ENCODE assay signal across 18 cellular contexts in the genomic region with DNA sequence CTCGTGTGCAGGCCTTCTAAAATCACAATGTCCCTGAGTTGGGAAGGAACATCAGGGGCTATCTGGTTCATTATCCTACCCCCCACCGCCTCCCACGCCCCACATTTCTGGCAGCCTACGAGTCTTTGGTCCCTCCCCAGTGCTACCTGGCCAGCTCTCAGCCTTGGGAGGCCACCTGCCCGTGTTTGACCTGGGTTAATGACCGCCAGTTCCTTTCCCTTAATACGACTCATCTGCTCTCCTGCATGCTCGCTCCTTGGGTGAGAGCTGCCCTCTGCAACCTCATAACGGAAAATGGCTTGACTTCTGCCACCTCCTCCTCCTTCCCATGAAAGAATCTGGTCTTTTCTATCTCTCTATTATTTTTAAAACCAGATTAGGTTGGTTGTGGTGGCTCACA.
DNase-seq lines count a peak whose midpoint lies in the region; ATAC-seq, FAIRE-seq and TF ChIP-seq lines count a peak whose summit lies in the region.
"Had no signal": no experiment of that assay in that cellular context is flagged by ENCODE, and none has a peak within 500 bp of the region (broad histone marks: within the 10 kb centered on the region; RNA-seq: fewer than 3 reads in every experiment).

No MANE protein-coding gene starts in this region.

- CTCF ChIA-PET in HepG2 (lab: Yijun Ruan, JAX; ENCODE audit: low intra/inter-chr PET ratio, low total read pairs): no interaction called here

- no peaks in the 10 kb centered on the region for H3K36me3 ChIP-seq in liver (ENCODE audit: control insufficient read depth in 4 of 4, insufficient read depth in 3 of 4, low read depth in 1 of 4, low read length in 3 of 4)
- no peaks in the 10 kb centered on the region for H3K36me3 ChIP-seq in HepG2 (replicated peaks in 1 of 2; ENCODE audit: control insufficient read depth in 1 of 2, insufficient read depth in 2 of 2, low read length in 2 of 2)
- no peaks in the 10 kb centered on the region for H3K36me3 ChIP-seq in trophoblast cell (ENCODE audit: control insufficient read depth in 1 of 2, insufficient read depth in 2 of 2, low read length in 2 of 2)

- no peak overlapping the region for H3K23ac ChIP-seq in trophoblast cell (ENCODE audit: low read length)

- H3K4me1 ChIP-seq in liver (ENCODE audit: control insufficient read depth in 4 of 4, insufficient read depth in 4 of 4, low read length in 3 of 4): peaks cover 0 to 8% (median 1%) of the 10 kb centered on the region in 4 donors
- H3K4me1 ChIP-seq in HepG2 (ENCODE audit: insufficient read depth, low read length): peaks cover 16% of the 10 kb centered on the region
- H3K4me1 ChIP-seq in trophoblast cell (ENCODE audit: control insufficient read depth in 1 of 2, insufficient read depth in 2 of 2, low read length in 2 of 2): peaks cover 16 to 19% of the 10 kb centered on the region in 2 experiments

- TF ChIP-seq POLR2A in HepG2 (IDR thresholded peaks at IDR 0.05; ENCODE audit: insufficient read depth in 1 of 2, low read depth in 2 of 2, low read length in 2 of 2): no peak

- H2BK12ac ChIP-seq in trophoblast cell (ENCODE audit: low read length): peak overlapping the region; percentile 12

- in situ Hi-C loops in HepG2 (cut with HindIII; ENCODE audit: extremely low pct_ligation_motif_present, low pct_unique_long_range_greater_than_20kb): no loop called here

- peaks cover 23% of the 10 kb centered on the region for H3K79me1 ChIP-seq in trophoblast cell (ENCODE audit: low read length)

- TF ChIP-seq CTCF in liver (IDR thresholded peaks at IDR 0.05; ENCODE audit: low read depth, low read length, missing input control) (no peak), HepG2 (CRISPR knock-in tag; IDR thresholded peaks at IDR 0.05) (no peak)

- H3K14ac ChIP-seq in trophoblast cell (ENCODE audit: low read length): no peak overlapping the region

- peak overlapping the region; percentile 44 for H2BK120ac ChIP-seq in trophoblast cell (ENCODE audit: insufficient read depth, low read length, poor library complexity)

- no peak overlapping the region for H2AFZ ChIP-seq in HepG2 (ENCODE audit: low read length)
- no peak overlapping the region for H2AFZ ChIP-seq in trophoblast cell (ENCODE audit: insufficient read depth, low read length, poor library complexity)

- TF ChIP-seq EP300 in HepG2 (IDR thresholded peaks at IDR 0.05; ENCODE audit: low read depth in 2 of 2, low read length in 2 of 2) (no peak), HepG2 (CRISPR knock-in tag; IDR thresholded peaks at IDR 0.05; ENCODE audit: borderline replicate concordance) (no peak)

- DNase-seq in HepG2 (ENCODE audit: low spot score): no peak
- peak; percentile 51 for DNase-seq in left lobe of liver (ENCODE audit: low spot score)
- DNase-seq in trophoblast cell: no peak
- no peak for DNase-seq in Kasumi-1 (lab: John Stamatoyannopoulos, UW)
- no peak for DNase-seq in RCC 7860 (ENCODE audit: low spot score)
- DNase-seq: C1 segment of cervical spinal cord; CD4-positive, alpha-beta memory T cell; COR-L47; DMS153; DND-41; GF-D8; GOT3; HCEC 1CT; IMR-90 had no signal

- H3K27ac ChIP-seq in liver (ENCODE audit: low read depth in 1 of 2, low read length in 2 of 2) (no peak overlapping the region), HepG2 (ENCODE audit: extremely low read length, insufficient read depth, low read length) (no peak overlapping the region), trophoblast cell (ENCODE audit: low read depth, low read length) (no peak overlapping the region)

- H3K9ac ChIP-seq in liver (ENCODE audit: low read depth in 1 of 2, low read length in 2 of 2): no peak overlapping the region
- no peak overlapping the region for H3K9ac ChIP-seq in HepG2 (ENCODE audit: insufficient read depth, low read depth, low read length)
- H3K9ac ChIP-seq in trophoblast cell (ENCODE audit: low read length): no peak overlapping the region

- no peak overlapping the region for H2BK5ac ChIP-seq in trophoblast cell (ENCODE audit: low read depth, low read length, poor library complexity)

- peaks cover 16% of the 10 kb centered on the region for H3K79me2 ChIP-seq in HepG2 (ENCODE audit: insufficient read depth, low read length)
- H3K79me2 ChIP-seq in trophoblast cell (ENCODE audit: control insufficient read depth, insufficient read depth, low read length, poor library complexity): peaks cover 1% of the 10 kb centered on the region

- H4K20me1 ChIP-seq in HepG2 (ENCODE audit: insufficient read depth, low read length): no peaks in the 10 kb centered on the region

- H3K4ac ChIP-seq in trophoblast cell (ENCODE audit: low read depth, low read length): no peak overlapping the region

- H3K4me3 ChIP-seq in liver (ENCODE audit: low read depth in 1 of 3, low read length in 3 of 3) (no peak overlapping the region), HepG2 (replicated peaks in 1 of 3; ENCODE audit: insufficient read depth in 1 of 3, low read depth in 2 of 3, low read length in 3 of 3) (no peak overlapping the region), trophoblast cell (ENCODE audit: low read depth, low read length) (no peak overlapping the region)

- peak overlapping the region; percentile 55 for H3K18ac ChIP-seq in trophoblast cell (ENCODE audit: low read length)

- H3K4me2 ChIP-seq in HepG2 (ENCODE audit: low read depth, low read length) (no peak overlapping the region), trophoblast cell (ENCODE audit: low read length) (no peak overlapping the region)

- peak overlapping the region; percentile 30 for H4K8ac ChIP-seq in trophoblast cell (ENCODE audit: low read depth, low read length)

- no peak overlapping the region for H2AK5ac ChIP-seq in trophoblast cell (ENCODE audit: low read length)

- 47% methylated on average over 9 of the region's 9 CpGs for WGBS in liver
- 76% methylated on average over 5 of the region's 9 CpGs for WGBS in HepG2 (ENCODE audit: low lambda C conversion rate)
- WGBS in trophoblast cell (ENCODE audit: extremely low coverage, insufficient coverage, insufficient read length): no CpG with 5 or more reads among the region's 9 CpGs

- no peak overlapping the region for H4K12ac ChIP-seq in trophoblast cell (ENCODE audit: low read depth, low read length)

- POLR2A ChIA-PET in HepG2 (lab: Yijun Ruan, JAX): no interaction called here

- ATAC-seq in HepG2: no peak
- peak; percentile 94 for ATAC-seq in left lobe of liver
- no peak for ATAC-seq in HG03095 (IDR thresholded peaks at IDR 0.05; ENCODE audit: unreplicated experiment)

- TF ChIP-seq RAD21 in liver (IDR thresholded peaks at IDR 0.05) (no peak), HepG2 (CRISPR knock-in tag; IDR thresholded peaks at IDR 0.05) (no peak)

- intact Hi-C loops in HepG2 (cut with micrococcal nuclease; ENCODE audit: unreplicated experiment): no loop called here

- no peaks in the 10 kb centered on the region for H3K27me3 ChIP-seq in liver (ENCODE audit: control insufficient read depth in 4 of 4, insufficient read depth in 4 of 4, low read length in 3 of 4)
- H3K27me3 ChIP-seq in HepG2 (ENCODE audit: control insufficient read depth in 1 of 2, insufficient read depth in 2 of 2, low read length in 2 of 2): no peaks in the 10 kb centered on the region
- H3K27me3 ChIP-seq in trophoblast cell (ENCODE audit: insufficient read depth, low read length): no peaks in the 10 kb centered on the region

- peak overlapping the region; percentile 77 for H4K91ac ChIP-seq in trophoblast cell (ENCODE audit: low read depth, low read length)

- no peaks in the 10 kb centered on the region for H3K9me3 ChIP-seq in liver (ENCODE audit: control insufficient read depth in 4 of 4, low read length in 3 of 4)
- no peaks in the 10 kb centered on the region for H3K9me3 ChIP-seq in HepG2 (ENCODE audit: low read length)
- peaks cover 2% of the 10 kb centered on the region for H3K9me3 ChIP-seq in trophoblast cell (ENCODE audit: insufficient read depth, low read depth, low read length)

- no TSS peak for BruUV-seq in HepG2 (replicated peaks; lab: Mats Ljungman, UMichigan)

- FAIRE-seq in HepG2 (lab: Jason Lieb, UNC) (no peak), RCC 7860 (lab: Jason Lieb, UNC) (no peak)
- FAIRE-seq: A204.1, GM19239 had no signal

TF ChIP-seq in liver, 16 proteins besides CTCF, POLR2A, EP300 and RAD21:
- TF ChIP-seq FOXA2 (IDR thresholded peaks at IDR 0.05) (no peak), FOXA1 (IDR thresholded peaks at IDR 0.05) (no peak), RXRA (IDR thresholded peaks at IDR 0.05) (peak; percentile 93 to 96), HNF4A (conservative IDR thresholded peaks at IDR 0.05) (peak; percentile 28 to 33)
TF ChIP-seq in liver: peak in this region for 2.

TF ChIP-seq in HepG2, 621 proteins besides CTCF, POLR2A, EP300 and RAD21 (continues in another document):
- TF ChIP-seq ZNF761 (CRISPR knock-in tag; conservative IDR thresholded peaks at IDR 0.05): no peak
- TF ChIP-seq YEATS4 (CRISPR knock-in tag; IDR thresholded peaks at IDR 0.05; ENCODE audit: borderline replicate concordance): no peak
- TF ChIP-seq ZBTB20 (CRISPR knock-in tag; IDR thresholded peaks at IDR 0.05; ENCODE audit: borderline replicate concordance, low read depth): no peak
- TF ChIP-seq FUBP1 (CRISPR knock-in tag; IDR thresholded peaks at IDR 0.05; ENCODE audit: borderline replicate concordance): no peak
- TF ChIP-seq SMARCE1 (IDR thresholded peaks at IDR 0.05; ENCODE audit: borderline replicate concordance): no peak
- no peak for TF ChIP-seq ZNF335 (CRISPR knock-in tag; IDR thresholded peaks at IDR 0.05)
- TF ChIP-seq ZNF569 (CRISPR knock-in tag; IDR thresholded peaks at IDR 0.05; ENCODE audit: borderline replicate concordance): no peak
- TF ChIP-seq CHD4 (IDR thresholded peaks at IDR 0.05; ENCODE audit: borderline replicate concordance, low read length): no peak
- TF ChIP-seq ZBTB1 (CRISPR knock-in tag; IDR thresholded peaks at IDR 0.05; ENCODE audit: borderline replicate concordance): no peak
- TF ChIP-seq HNF4G (IDR thresholded peaks at IDR 0.05; ENCODE audit: borderline replicate concordance, low read depth, low read length): no peak
- no peak for TF ChIP-seq HNF4G (CRISPR knock-in tag; IDR thresholded peaks at IDR 0.05; ENCODE audit: borderline replicate concordance, low read depth)
- TF ChIP-seq CBFB (CRISPR knock-in tag; IDR thresholded peaks at IDR 0.05): no peak
- no peak for TF ChIP-seq TCF7L2 (IDR thresholded peaks at IDR 0.05; ENCODE audit: low read depth, low read length)
